In genomic region chr5:71783891-71784290, GRCh38 we compare ENCODE assay signal across 15 cellular contexts.
A peak's percentile ranks its signal among the peaks of the same experiment; 100 is the strongest.
DNase-seq lines count a peak whose midpoint lies in the region; ATAC-seq and TF ChIP-seq lines count a peak whose summit lies in the region.
"Had no signal": no experiment of that assay in that cellular context is flagged by ENCODE, and none has a peak within 500 bp of the region (broad histone marks: within the 10 kb centered on the region; RNA-seq: fewer than 3 reads in every experiment).

No MANE protein-coding gene starts in this region.

- no peaks in the 10 kb centered on the region for H3K27me3 ChIP-seq in Loucy (ENCODE audit: insufficient read depth, low read length, poor library complexity, severe bottlenecking)
- H3K27me3 ChIP-seq in neuronal stem cell (ENCODE audit: control insufficient read depth in 3 of 3, insufficient read depth in 3 of 3, low read depth in 1 of 3, low read length in 3 of 3): no peaks in the 10 kb centered on the region
- no peaks in the 10 kb centered on the region for H3K27me3 ChIP-seq in MM.1S (replicated peaks; ENCODE audit: insufficient read depth, low read length)

- H3K79me1 ChIP-seq in neuronal stem cell (ENCODE audit: low read depth, low read length): no peaks in the 10 kb centered on the region

- H2BK12ac ChIP-seq in neuronal stem cell (ENCODE audit: low read length): peak overlapping the region; percentile 41

- no peak overlapping the region for H2BK120ac ChIP-seq in neuronal stem cell (ENCODE audit: low read depth, low read length)

- H2BK5ac ChIP-seq in neuronal stem cell (ENCODE audit: low read length): no peak overlapping the region

- DNase-seq in epithelial cell of esophagus (ENCODE audit: low read depth): peak; percentile 18
- DNase-seq in neuronal stem cell (ENCODE audit: low spot score): no peak
- DNase-seq in MM.1S: no peak
- DNase-seq in left ventricle myocardium superior: no peak
- DNase-seq in posterior vena cava (ENCODE audit: low spot score): no peak
- DNase-seq: activated CD4-positive, CD25-positive, alpha-beta regulatory T cell; COR-L47; erythroblast; NCI-H1694; stimulated activated CD4-positive, alpha-beta T cell treated with anti-CD3 and anti-CD28 coated beads, Interleukin-15, amount 100 ng/mL, for 24 hours; stimulated activated naive CD8-positive, alpha-beta T cell treated with anti-CD3 and anti-CD28 coated beads, Interleukin-15, Interleukin-2, amounts not matched to agents 100 U/mL and 50 U/mL, for 24 hours had no signal

- no peak overlapping the region for H4K8ac ChIP-seq in neuronal stem cell (ENCODE audit: low read depth, low read length)

- no peaks in the 10 kb centered on the region for H3K9me3 ChIP-seq in Loucy (ENCODE audit: insufficient read depth, low read depth, low read length)
- peaks cover 0 to under 1% of the 10 kb centered on the region in 2 donors for H3K9me3 ChIP-seq in neuronal stem cell (replicated peaks in 1 of 2; ENCODE audit: control insufficient read depth in 2 of 2, insufficient read depth in 1 of 2, low read depth in 1 of 2, low read length in 2 of 2)
- H3K9me3 ChIP-seq in MM.1S (replicated peaks; ENCODE audit: insufficient read depth, low read length): no peaks in the 10 kb centered on the region

- H4K91ac ChIP-seq in neuronal stem cell (ENCODE audit: low read depth, low read length, poor library complexity): no peak overlapping the region

- H3K79me2 ChIP-seq in Loucy (ENCODE audit: insufficient read depth, low read length) (no peaks in the 10 kb centered on the region), MM.1S (ENCODE audit: low read length) (no peaks in the 10 kb centered on the region)

- peak overlapping the region; percentile 25 for H3K18ac ChIP-seq in neuronal stem cell (ENCODE audit: low read length)

- H3K4me2 ChIP-seq in Loucy (ENCODE audit: low read depth, low read length, poor library complexity, severe bottlenecking): no peak overlapping the region
- no peak overlapping the region for H3K4me2 ChIP-seq in neuronal stem cell (ENCODE audit: insufficient read depth, low read length, poor library complexity, severe bottlenecking)
- no peak overlapping the region for H3K4me2 ChIP-seq in MM.1S (ENCODE audit: low read depth, low read length)

- H3K36me3 ChIP-seq in Loucy (ENCODE audit: insufficient read depth, low read length): no peaks in the 10 kb centered on the region
- no peaks in the 10 kb centered on the region for H3K36me3 ChIP-seq in neuronal stem cell (replicated peaks in 1 of 2; ENCODE audit: control insufficient read depth in 2 of 2, insufficient read depth in 2 of 2, low read length in 2 of 2)
- H3K36me3 ChIP-seq in MM.1S (replicated peaks; ENCODE audit: insufficient read depth, low read length): no peaks in the 10 kb centered on the region

- H3K23ac ChIP-seq in neuronal stem cell (ENCODE audit: low read depth, low read length, poor library complexity): no peak overlapping the region

- H2AFZ ChIP-seq in Loucy (ENCODE audit: low read length) (peak overlapping the region; percentile 1), neuronal stem cell (ENCODE audit: low read length) (no peak overlapping the region), MM.1S (ENCODE audit: low read length) (no peak overlapping the region)

- H3K4me1 ChIP-seq in Loucy (ENCODE audit: insufficient read depth, low read length, poor library complexity, severe bottlenecking) (peaks cover 4% of the 10 kb centered on the region), neuronal stem cell (ENCODE audit: control insufficient read depth in 2 of 2, insufficient read depth in 1 of 2, low read depth in 1 of 2, low read length in 2 of 2) (peaks cover 4 to 19% of the 10 kb centered on the region in 2 donors), MM.1S (ENCODE audit: low read length) (no peaks in the 10 kb centered on the region)

- no CpG with 5 or more reads among the region's 6 CpGs for WGBS in neuronal stem cell (ENCODE audit: extremely low coverage in 2 of 2, insufficient read length in 2 of 2, insufficient replicate concordance in 1 of 2), 2 donors

- H3K27ac ChIP-seq in 22Rv1 (peak overlapping the region; percentile 52), neuronal stem cell (replicated peaks; ENCODE audit: low read length) (no peak overlapping the region), MM.1S (ENCODE audit: low read length) (no peak overlapping the region)

- TF ChIP-seq CTCF in 22Rv1 (IDR thresholded peaks at IDR 0.05) (no peak), Loucy (conservative IDR thresholded peaks at IDR 0.05; ENCODE audit: low read length) (no peak), epithelial cell of esophagus (IDR thresholded peaks at IDR 0.05; ENCODE audit: insufficient read depth, low read depth, low read length, missing control alignments) (no peak), MM.1S (IDR thresholded peaks at IDR 0.05; ENCODE audit: low read length) (no peak)

- intact Hi-C loops in left ventricle myocardium superior (cut with micrococcal nuclease): no loop called here
- intact Hi-C loops in posterior vena cava (cut with DNase I): loop anchor here (10.0 kb wide), 3 partner anchors 231 to 521 kb away; partner anchors contain the start of gene MAP1B (in 1 of the 2)

- no peak overlapping the region for H3K4ac ChIP-seq in neuronal stem cell (ENCODE audit: low read length)

- ATAC-seq in left ventricle myocardium superior (no peak), SK-N-SH treated with all-trans-retinoic acid at 6 μM for 48 hours (no peak)
- ATAC-seq: natural killer cell treated with Interleukin-12 subunit alpha and Interleukin-12 subunit beta and Interleukin-15 and Interleukin-18, amount 100 ng/mL, for 72 hours; stimulated activated naive CD8-positive, alpha-beta T cell treated with anti-CD3 and anti-CD28 coated beads, Interleukin-15, Interleukin-2, amounts not matched to agents 100 U/mL and 50 U/mL, for 24 hours had no signal

- no peak overlapping the region for H2AK5ac ChIP-seq in neuronal stem cell (ENCODE audit: low read depth, low read length)

- H2BK15ac ChIP-seq in neuronal stem cell (ENCODE audit: low read length): peak overlapping the region; percentile 22

- H3K4me3 ChIP-seq in Loucy (ENCODE audit: low read length, poor library complexity, severe bottlenecking) (no peak overlapping the region), epithelial cell of esophagus (ENCODE audit: low read length) (no peak overlapping the region), neuronal stem cell (ENCODE audit: low read length in 2 of 2) (no peak overlapping the region), MM.1S (ENCODE audit: low read length) (no peak overlapping the region)

- H3K9me2 ChIP-seq in Loucy (replicated peaks; ENCODE audit: low read depth, low read length): no peaks in the 10 kb centered on the region
- no peaks in the 10 kb centered on the region for H3K9me2 ChIP-seq in MM.1S (replicated peaks; ENCODE audit: insufficient read depth, low read length)

- H3K14ac ChIP-seq in neuronal stem cell (ENCODE audit: low read length): no peak overlapping the region

- H3K9ac ChIP-seq in Loucy (ENCODE audit: low read depth, low read length, poor library complexity, severe bottlenecking) (no peak overlapping the region), neuronal stem cell (ENCODE audit: low read depth, low read length, poor library complexity) (no peak overlapping the region), MM.1S (ENCODE audit: low read length) (no peak overlapping the region)

- H4K20me1 ChIP-seq in Loucy (ENCODE audit: insufficient read depth, low read length, poor library complexity, severe bottlenecking): no peaks in the 10 kb centered on the region
- H4K20me1 ChIP-seq in MM.1S (ENCODE audit: insufficient read depth, low read length): no peaks in the 10 kb centered on the region

- H3F3A ChIP-seq in Loucy (ENCODE audit: low read depth): no peaks in the 10 kb centered on the region
- H3F3A ChIP-seq in MM.1S (ENCODE audit: insufficient read depth, low read length): no peaks in the 10 kb centered on the region

TF ChIP-seq in SK-N-SH treated with all-trans-retinoic acid at 6 μM for 48 hours, 23 proteins besides CTCF, POLR2A, EP300 and RAD21:
- TF ChIP-seq ISL1 (CRISPR knock-in tag; IDR thresholded peaks at IDR 0.05): no peak
- no peak for TF ChIP-seq RARB (CRISPR knock-in tag; IDR thresholded peaks at IDR 0.05)
- no peak for TF ChIP-seq CSDC2 (CRISPR knock-in tag; IDR thresholded peaks at IDR 0.05)
- TF ChIP-seq PPARA (CRISPR knock-in tag; IDR thresholded peaks at IDR 0.05; ENCODE audit: borderline replicate concordance): no peak
- TF ChIP-seq ZC3H10 (CRISPR knock-in tag; IDR thresholded peaks at IDR 0.05): no peak
